In the genomic region with DNA sequence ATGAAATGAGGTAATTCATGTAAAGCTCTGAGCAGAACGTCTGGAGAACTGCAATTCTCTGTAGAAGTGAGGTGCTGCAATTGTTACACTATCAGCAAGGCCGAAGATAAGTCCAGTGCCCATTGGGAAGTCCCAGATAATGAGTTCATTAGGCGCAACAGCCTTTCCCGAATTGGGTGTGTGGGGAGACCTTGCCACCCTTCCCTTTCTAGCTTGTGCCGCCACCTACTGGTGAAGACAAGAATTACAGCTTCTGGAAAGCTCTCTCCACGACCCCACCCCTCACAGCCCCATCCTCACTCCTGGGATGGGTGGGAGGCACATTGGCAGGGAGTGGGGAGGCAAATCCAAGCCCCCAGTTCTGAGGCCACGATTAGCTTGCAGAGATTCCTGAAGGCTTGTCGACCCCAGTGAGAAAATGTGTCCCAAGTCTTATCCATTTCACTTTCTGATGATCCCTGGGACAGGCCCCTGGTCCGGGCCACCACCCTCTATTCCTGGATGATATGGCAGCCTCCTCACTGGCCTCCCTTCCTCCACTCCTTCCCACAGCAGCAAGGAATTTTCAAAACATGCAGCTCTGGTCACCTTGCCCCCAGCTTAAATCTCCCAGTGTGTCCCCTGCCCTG, we compare ENCODE assay signal across 1 cellular context.
TF ChIP-seq lines count a peak whose summit lies in the region.

No MANE protein-coding gene starts in this region.

TF ChIP-seq in HCT116, 20 proteins besides CTCF, POLR2A, EP300 and RAD21:
- no peak for TF ChIP-seq POLR2AphosphoS5 (IDR thresholded peaks at IDR 0.05; ENCODE audit: low read depth, low read length)
- TF ChIP-seq EGR1 (IDR thresholded peaks at IDR 0.05; ENCODE audit: low read depth), result no peak
- TF ChIP-seq CEBPB (IDR thresholded peaks at IDR 0.05; ENCODE audit: low read depth), result no peak
- no peak for TF ChIP-seq FOSL1 (IDR thresholded peaks at IDR 0.05; ENCODE audit: low read depth)
- TF ChIP-seq SRF (IDR thresholded peaks at IDR 0.05; ENCODE audit: low read depth), result no peak
- TF ChIP-seq CBX3 (IDR thresholded peaks at IDR 0.05; ENCODE audit: low read depth), result no peak
- TF ChIP-seq YY1 (IDR thresholded peaks at IDR 0.05; ENCODE audit: extremely low read depth, insufficient replicate concordance, low read depth, low read length), result no peak
- no peak for TF ChIP-seq SIN3A (IDR thresholded peaks at IDR 0.05; ENCODE audit: low read depth)
- no peak for TF ChIP-seq JUND (IDR thresholded peaks at IDR 0.05)
- TF ChIP-seq ZFX (IDR thresholded peaks at IDR 0.05), result no peak
- no peak for TF ChIP-seq ZBTB33 (IDR thresholded peaks at IDR 0.05; ENCODE audit: extremely low read depth, insufficient replicate concordance, low read length)
- TF ChIP-seq SP1 (IDR thresholded peaks at IDR 0.05; ENCODE audit: low read depth), result no peak
- no peak for TF ChIP-seq EZH2phosphoT487 (IDR thresholded peaks at IDR 0.05; ENCODE audit: borderline replicate concordance)
- no peak for TF ChIP-seq MAX (IDR thresholded peaks at IDR 0.05)
- TF ChIP-seq ATF3 (IDR thresholded peaks at IDR 0.05), result no peak
- no peak for TF ChIP-seq ELF1 (IDR thresholded peaks at IDR 0.05; ENCODE audit: borderline replicate concordance, low read depth)
- no peak for TF ChIP-seq EZH2 (IDR thresholded peaks at IDR 0.05)
- TF ChIP-seq, protein P1, sequence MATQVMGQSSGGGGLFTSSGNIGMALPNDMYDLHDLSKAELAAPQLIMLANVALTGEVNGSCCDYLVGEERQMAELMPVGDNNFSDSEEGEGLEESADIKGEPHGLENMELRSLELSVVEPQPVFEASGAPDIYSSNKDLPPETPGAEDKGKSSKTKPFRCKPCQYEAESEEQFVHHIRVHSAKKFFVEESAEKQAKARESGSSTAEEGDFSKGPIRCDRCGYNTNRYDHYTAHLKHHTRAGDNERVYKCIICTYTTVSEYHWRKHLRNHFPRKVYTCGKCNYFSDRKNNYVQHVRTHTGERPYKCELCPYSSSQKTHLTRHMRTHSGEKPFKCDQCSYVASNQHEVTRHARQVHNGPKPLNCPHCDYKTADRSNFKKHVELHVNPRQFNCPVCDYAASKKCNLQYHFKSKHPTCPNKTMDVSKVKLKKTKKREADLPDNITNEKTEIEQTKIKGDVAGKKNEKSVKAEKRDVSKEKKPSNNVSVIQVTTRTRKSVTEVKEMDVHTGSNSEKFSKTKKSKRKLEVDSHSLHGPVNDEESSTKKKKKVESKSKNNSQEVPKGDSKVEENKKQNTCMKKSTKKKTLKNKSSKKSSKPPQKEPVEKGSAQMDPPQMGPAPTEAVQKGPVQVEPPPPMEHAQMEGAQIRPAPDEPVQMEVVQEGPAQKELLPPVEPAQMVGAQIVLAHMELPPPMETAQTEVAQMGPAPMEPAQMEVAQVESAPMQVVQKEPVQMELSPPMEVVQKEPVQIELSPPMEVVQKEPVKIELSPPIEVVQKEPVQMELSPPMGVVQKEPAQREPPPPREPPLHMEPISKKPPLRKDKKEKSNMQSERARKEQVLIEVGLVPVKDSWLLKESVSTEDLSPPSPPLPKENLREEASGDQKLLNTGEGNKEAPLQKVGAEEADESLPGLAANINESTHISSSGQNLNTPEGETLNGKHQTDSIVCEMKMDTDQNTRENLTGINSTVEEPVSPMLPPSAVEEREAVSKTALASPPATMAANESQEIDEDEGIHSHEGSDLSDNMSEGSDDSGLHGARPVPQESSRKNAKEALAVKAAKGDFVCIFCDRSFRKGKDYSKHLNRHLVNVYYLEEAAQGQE (IDR thresholded peaks at IDR 0.05; ENCODE audit: low read depth), result no peak
